Comparison of ENCODE assay signal across 21 cellular contexts in genomic region chr9:129507805-129508204, GRCh38.
"Had no signal": no experiment of that assay in that cellular context is flagged by ENCODE, and none has a peak within 500 bp of the region (broad histone marks: within the 10 kb centered on the region; RNA-seq: fewer than 3 reads in every experiment).

No MANE protein-coding gene starts in this region.

- FAIRE-seq: kidney, small intestine had no signal

- H3K36me3 ChIP-seq: uterus had no signal

- H3K27me3 ChIP-seq: hepatocyte, neutrophil, right atrium auricular region, suprapubic skin, thyroid gland, upper lobe of left lung, uterus had no signal

- H3K9me3 Mint-ChIP-seq: naive thymus-derived CD8-positive, alpha-beta T cell had no signal

- H3K27ac ChIP-seq: neutrophil, right atrium auricular region, suprapubic skin, thyroid gland, upper lobe of left lung, uterus had no signal

- ATAC-seq: left cardiac atrium; mucosa of descending colon; naive thymus-derived CD8-positive, alpha-beta T cell; stimulated activated naive CD8-positive, alpha-beta T cell treated with anti-CD3 and anti-CD28 coated beads, Interleukin-15, Interleukin-2, amounts not matched to agents 100 U/mL and 50 U/mL, for 24 hours had no signal

- H3K4me2 ChIP-seq: hepatocyte had no signal

- H3K4me1 ChIP-seq: suprapubic skin, thyroid gland, uterus had no signal

- H3K27me3 Mint-ChIP-seq: naive thymus-derived CD8-positive, alpha-beta T cell had no signal

- H3K79me2 ChIP-seq: hepatocyte had no signal

- DNase-seq: effector CD4-positive, alpha-beta T cell; endodermal cell; foreskin melanocyte; head of caudate nucleus; left cardiac atrium; left ventricle myocardium superior; mammary epithelial cell; mucosa of descending colon; naive thymus-derived CD8-positive, alpha-beta T cell; small intestine; stimulated activated CD4-positive, alpha-beta T cell treated with anti-CD3 and anti-CD28 coated beads, Interleukin-12 subunit alpha, Interleukin-12 subunit beta, amount 100 ng/mL, for 4 hours; stimulated activated naive CD8-positive, alpha-beta T cell treated with anti-CD3 and anti-CD28 coated beads, Interleukin-15, Interleukin-2, amounts not matched to agents 100 U/mL and 50 U/mL, for 24 hours; thyroid gland; upper lobe of left lung; uterus had no signal

- H3K27ac Mint-ChIP-seq: endodermal cell; naive thymus-derived CD8-positive, alpha-beta T cell had no signal

- H3K4me3 Mint-ChIP-seq: endodermal cell; naive thymus-derived CD8-positive, alpha-beta T cell had no signal

- H3K4me3 ChIP-seq: coronary artery, hepatocyte, mucosa of descending colon, right atrium auricular region, suprapubic skin, thyroid gland, upper lobe of left lung, uterus had no signal

- H3K9me3 ChIP-seq: mucosa of descending colon, neutrophil, suprapubic skin, thyroid gland, upper lobe of left lung, uterus had no signal

- H3K36me3 Mint-ChIP-seq: naive thymus-derived CD8-positive, alpha-beta T cell had no signal

- H2AFZ ChIP-seq: hepatocyte had no signal
